ENCODE assay signal across 8 cellular contexts in the genomic region with DNA sequence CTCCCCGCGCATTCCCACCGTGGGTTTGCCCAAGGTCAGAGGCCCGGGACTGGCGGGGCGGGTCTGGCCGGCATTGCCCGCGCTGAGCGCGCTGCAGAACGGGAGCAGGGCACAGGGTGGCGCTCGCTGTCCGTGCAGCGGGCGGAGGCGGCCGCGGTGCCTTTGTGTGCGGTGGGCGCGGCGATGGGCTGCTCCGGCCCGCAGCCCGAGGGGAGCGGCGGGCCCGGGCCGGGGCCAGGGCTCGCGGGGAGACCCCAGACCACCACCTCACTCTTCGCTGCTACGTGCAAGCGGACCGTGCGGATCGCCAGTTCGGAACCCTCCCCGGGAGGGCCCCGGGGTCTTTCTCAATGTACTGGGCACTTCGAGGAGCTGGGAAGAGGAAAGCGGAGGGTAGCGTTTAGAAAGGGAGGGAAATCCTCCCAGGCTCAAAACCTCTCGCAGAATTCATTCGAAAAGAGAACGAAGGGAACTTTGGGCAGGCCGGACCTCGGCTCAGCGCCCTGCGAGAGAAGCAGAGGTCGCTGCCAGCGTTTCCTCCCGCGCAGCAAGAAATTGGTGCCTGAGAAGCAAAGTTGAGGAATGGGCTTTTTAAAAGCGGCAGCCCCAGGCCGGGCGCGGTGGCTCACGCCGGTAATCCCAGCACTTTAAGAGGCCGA. TPM values are rescaled to one million over a fixed set of nuclear protein-coding genes. Genes with fewer than 3 reads are reported as not detected.
DNase-seq lines count a peak whose midpoint lies in the region; ATAC-seq and TF ChIP-seq lines count a peak whose summit lies in the region.

No MANE protein-coding gene starts in this region.

- no peaks in the 10 kb centered on the region for H3K36me3 ChIP-seq in gastrocnemius medialis

- H3K4me3 ChIP-seq in gastrocnemius medialis: peak overlapping the region in 2 of 4 donors; percentile 24 to 32

- peak in 3 of 5 experiments; percentile 20 to 60 (median 35) for TF ChIP-seq CTCF in gastrocnemius medialis (IDR thresholded peaks at IDR 0.05 in 4 of 5, conservative IDR thresholded peaks at IDR 0.05 in 1 of 5)

- peaks cover 82 to 97% (median 95%) of the 10 kb centered on the region in 3 donors for H3K27me3 ChIP-seq in gastrocnemius medialis

- no peak overlapping the region for H3K27ac ChIP-seq in gastrocnemius medialis

- DNase-seq in AG08396 (ENCODE audit: low spot score): peak; percentile 60
- peak; percentile 15 for DNase-seq in UCSD-AML1 (lab: John Stamatoyannopoulos, UW; ENCODE audit: unreplicated experiment)
- DNase-seq in left cardiac atrium: peak; percentile 32
- DNase-seq in gastrocnemius medialis: no peak
- DNase-seq in NCI-H187 treated with DMSO at 0.1 percent for 48 hours (lab: John Stamatoyannopoulos, UW): no peak
- no peak for DNase-seq in 8988T

- no peak for TF ChIP-seq POLR2A in gastrocnemius medialis (IDR thresholded peaks at IDR 0.05)

- in situ Hi-C loops in gastrocnemius medialis (cut with MboI; ENCODE audit: low sequenced_read_pairs in 4 of 4): no loop called here

- intact Hi-C loops in left cardiac atrium (cut with DNase I) (loop anchor here in 1 of 2 donors (5.0 to 10.0 kb wide), 2 partner anchors 474 to 727 kb away; no protein-coding TSS in a partner anchor), gastrocnemius medialis (cut with DNase I; ENCODE audit: low total_unique reads) (loop anchor here (10.0 kb wide), 1 partner anchor 727 kb away; no protein-coding TSS in a partner anchor)

- no peaks in the 10 kb centered on the region for H3K9me3 ChIP-seq in gastrocnemius medialis

- H3K4me1 ChIP-seq in gastrocnemius medialis: peaks cover 0 to 2% of the 10 kb centered on the region in 2 donors

- ATAC-seq in GM18868 (IDR thresholded peaks at IDR 0.05; ENCODE audit: unreplicated experiment) (peak; percentile 94), HG03135 (IDR thresholded peaks at IDR 0.05; ENCODE audit: unreplicated experiment) (peak; percentile 81), left cardiac atrium (peak; percentile 95 to 96), gastrocnemius medialis (peak in 1 of 2 donors; percentile 66)

RNA-seq across cellular contexts. Expression of a gene that starts 8.5 kb away (rescaled TPM):
- total RNA-seq in left cardiac atrium (not detected), gastrocnemius medialis (not detected)

Comparison
In these comparisons a context has a peak if more than half of its experiments do, and no peak if none do; other contexts are left out.
1. DNase-seq: peak in AG08396 (single experiment), UCSD-AML1 (single experiment) and left cardiac atrium (single experiment); none in gastrocnemius medialis (0 of 2), NCI-H187 treated with DMSO at 0.1 percent for 48 hours (single experiment) and 8988T (single experiment).